In the genomic region with DNA sequence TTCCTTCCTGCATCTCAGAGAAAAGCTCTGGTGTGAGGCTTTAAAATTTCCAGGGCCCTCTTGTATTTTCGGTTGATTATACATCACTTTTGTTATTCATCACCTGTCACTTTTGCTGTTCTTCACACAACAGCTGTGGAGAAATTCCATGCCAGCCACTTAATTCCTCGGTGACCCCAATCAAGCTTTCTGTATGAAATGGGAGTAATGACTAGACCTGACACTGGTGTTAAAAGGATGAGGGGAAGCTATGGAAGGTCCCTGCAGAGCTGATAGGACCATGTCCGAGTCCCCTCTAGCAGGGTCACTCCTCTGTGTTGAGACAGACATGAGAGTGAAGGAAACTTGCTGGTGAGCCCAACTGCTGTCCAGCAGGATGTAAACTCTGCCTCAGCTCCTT, we compare ENCODE assay signal across 22 cellular contexts. TPM values are rescaled to one million over a fixed set of nuclear protein-coding genes. Genes with fewer than 3 reads are reported as not detected.
A peak's percentile ranks its signal among the peaks of the same experiment; 100 is the strongest.
DNase-seq lines count a peak whose midpoint lies in the region; ATAC-seq and TF ChIP-seq lines count a peak whose summit lies in the region.
"Had no signal": no experiment of that assay in that cellular context is flagged by ENCODE, and none has a peak within 500 bp of the region (broad histone marks: within the 10 kb centered on the region; RNA-seq: fewer than 3 reads in every experiment).

No MANE protein-coding gene starts in this region.

- no peaks in the 10 kb centered on the region for H3K9me3 ChIP-seq in tibial artery
- H3K9me3 ChIP-seq: Peyer's patch, SJSA1 had no signal

- H3K27me3 Mint-ChIP-seq in activated naive CD8-positive, alpha-beta T cell, result no peaks in the 10 kb centered on the region
- H3K27me3 Mint-ChIP-seq in activated naive CD8-positive, alpha-beta T cell treated with anti-CD3 and anti-CD28 coated beads, Interleukin-2, amount 50 U/mL, for 24 hours, result no peaks in the 10 kb centered on the region
- H3K27me3 Mint-ChIP-seq in activated B cell treated with CpG ODN at 0.5 μM for 24 hours, result no peaks in the 10 kb centered on the region
- H3K27me3 Mint-ChIP-seq in nephron progenitor cell (ENCODE audit: low read depth, poor library complexity), result no peaks in the 10 kb centered on the region
- H3K27me3 Mint-ChIP-seq in activated naive CD4-positive, alpha-beta T cell treated with anti-CD3 and anti-CD28 coated beads, Interleukin-2, amount 10 ng/mL, durations not matched to agents 7 days and 5 days, result no peaks in the 10 kb centered on the region
- H3K27me3 Mint-ChIP-seq: CD8-positive, alpha-beta memory T cell had no signal

- intact Hi-C loops in activated B cell treated with CpG ODN at 0.5 μM for 24 hours (cut with micrococcal nuclease), result no loop called here
- intact Hi-C loops in tibial artery (cut with DNase I; ENCODE audit: low total_unique reads), result no loop called here

- no peaks in the 10 kb centered on the region for H3K9me3 Mint-ChIP-seq in activated naive CD8-positive, alpha-beta T cell (ENCODE audit: low read depth)
- H3K9me3 Mint-ChIP-seq in activated naive CD8-positive, alpha-beta T cell treated with anti-CD3 and anti-CD28 coated beads, Interleukin-2, amount 50 U/mL, for 24 hours, result no peaks in the 10 kb centered on the region
- H3K9me3 Mint-ChIP-seq in activated B cell treated with CpG ODN at 0.5 μM for 24 hours (no peaks in the 10 kb centered on the region), nephron progenitor cell (no peaks in the 10 kb centered on the region)
- no peaks in the 10 kb centered on the region for H3K9me3 Mint-ChIP-seq in activated naive CD4-positive, alpha-beta T cell treated with anti-CD3 and anti-CD28 coated beads, Interleukin-2, amount 10 ng/mL, durations not matched to agents 7 days and 5 days
- H3K9me3 Mint-ChIP-seq: CD8-positive, alpha-beta memory T cell had no signal

- H3K4me1 Mint-ChIP-seq in activated naive CD8-positive, alpha-beta T cell (ENCODE audit: low read depth), result no peaks in the 10 kb centered on the region
- peaks cover 4% of the 10 kb centered on the region for H3K4me1 Mint-ChIP-seq in activated naive CD8-positive, alpha-beta T cell treated with anti-CD3 and anti-CD28 coated beads, Interleukin-2, amount 50 U/mL, for 24 hours
- H3K4me1 Mint-ChIP-seq in activated B cell treated with CpG ODN at 0.5 μM for 24 hours (peaks cover 88% of the 10 kb centered on the region), nephron progenitor cell (no peaks in the 10 kb centered on the region)
- H3K4me1 Mint-ChIP-seq in activated naive CD4-positive, alpha-beta T cell treated with anti-CD3 and anti-CD28 coated beads, Interleukin-2, amount 10 ng/mL, durations not matched to agents 7 days and 5 days, result no peaks in the 10 kb centered on the region
- H3K4me1 Mint-ChIP-seq: CD8-positive, alpha-beta memory T cell had no signal

- H3K4me3 ChIP-seq in tibial artery, result no peak overlapping the region
- H3K4me3 ChIP-seq: Peyer's patch, SJSA1 had no signal

- no peak for DNase-seq in activated naive CD8-positive, alpha-beta T cell treated with anti-CD3 and anti-CD28 coated beads, Interleukin-2, amount 50 U/mL, for 24 hours
- DNase-seq in activated B cell treated with CpG ODN at 0.5 μM for 24 hours, result no peak
- DNase-seq in nephron progenitor cell, result no peak
- DNase-seq in activated naive CD4-positive, alpha-beta T cell treated with anti-CD3 and anti-CD28 coated beads, Interleukin-2, amount 10 ng/mL, durations not matched to agents 7 days and 5 days, result no peak
- DNase-seq in tibial artery, result no peak
- DNase-seq in NK-92 treated with Interleukin-12 subunit alpha and Interleukin-12 subunit beta, amount 100 ng/mL, for 24 hours (lab: John Stamatoyannopoulos, UW), result no peak
- DNase-seq: 8988T; AML-193; Calu3; CD8-positive, alpha-beta memory T cell; DMS153; NCI-H1092; NCI-H1436; NCI-H187 treated with DMSO at 0.1 percent for 48 hours; NCI-H2227 treated with DMSO at 0.1 percent for 48 hours; NCI-H510A; NCI-H748 treated with DMSO at 0.1 percent for 48 hours; Peyer's patch had no signal

- peak overlapping the region; percentile 52 for H3K27ac Mint-ChIP-seq in activated naive CD8-positive, alpha-beta T cell
- no peak overlapping the region for H3K27ac Mint-ChIP-seq in activated naive CD8-positive, alpha-beta T cell treated with anti-CD3 and anti-CD28 coated beads, Interleukin-2, amount 50 U/mL, for 24 hours
- H3K27ac Mint-ChIP-seq in activated B cell treated with CpG ODN at 0.5 μM for 24 hours (peak overlapping the region; percentile 74), nephron progenitor cell (peak overlapping the region; percentile 14)
- H3K27ac Mint-ChIP-seq in activated naive CD4-positive, alpha-beta T cell treated with anti-CD3 and anti-CD28 coated beads, Interleukin-2, amount 10 ng/mL, durations not matched to agents 7 days and 5 days, result no peak overlapping the region

- H3K4me1 ChIP-seq in tibial artery, result peaks cover 0 to 4% (median 2%) of the 10 kb centered on the region in 4 donors
- H3K4me1 ChIP-seq: Peyer's patch, SJSA1 had no signal

- no peaks in the 10 kb centered on the region for H3K27me3 ChIP-seq in tibial artery
- H3K27me3 ChIP-seq: Peyer's patch, SJSA1 had no signal

- no peak overlapping the region for H3K27ac ChIP-seq in tibial artery
- H3K27ac ChIP-seq: C4-2B, Peyer's patch, SJSA1 had no signal

- no peak for ATAC-seq in activated naive CD8-positive, alpha-beta T cell treated with anti-CD3 and anti-CD28 coated beads, Interleukin-2, amount 50 U/mL, for 24 hours
- ATAC-seq in activated B cell treated with CpG ODN at 0.5 μM for 24 hours (ENCODE audit: low read depth), result no peak

- TF ChIP-seq CTCF in activated B cell treated with CpG ODN at 0.5 μM for 24 hours (IDR thresholded peaks at IDR 0.05) (no peak), nephron progenitor cell (IDR thresholded peaks at IDR 0.05) (no peak), tibial artery (IDR thresholded peaks at IDR 0.05) (no peak)

- no peak overlapping the region for H3K4me3 Mint-ChIP-seq in activated naive CD8-positive, alpha-beta T cell
- no peak overlapping the region for H3K4me3 Mint-ChIP-seq in activated naive CD8-positive, alpha-beta T cell treated with anti-CD3 and anti-CD28 coated beads, Interleukin-2, amount 50 U/mL, for 24 hours
- peak overlapping the region; percentile 16 for H3K4me3 Mint-ChIP-seq in activated B cell treated with CpG ODN at 0.5 μM for 24 hours
- no peak overlapping the region for H3K4me3 Mint-ChIP-seq in nephron progenitor cell
- no peak overlapping the region for H3K4me3 Mint-ChIP-seq in activated naive CD4-positive, alpha-beta T cell treated with anti-CD3 and anti-CD28 coated beads, Interleukin-2, amount 10 ng/mL, durations not matched to agents 7 days and 5 days
- H3K4me3 Mint-ChIP-seq: CD8-positive, alpha-beta memory T cell had no signal

- CTCF ChIA-PET in activated B cell treated with CpG ODN at 0.5 μM for 24 hours (lab: Charles Lee), result interaction anchor here (1.0 to 6.7 kb wide), 6 partner anchors 9 to 256 kb away, joined by 3 to 51 read pairs (median 4); no protein-coding TSS in a partner anchor
- CTCF ChIA-PET in activated naive CD4-positive, alpha-beta T cell treated with anti-CD3 and anti-CD28 coated beads, Interleukin-2, amount 10 ng/mL, durations not matched to agents 7 days and 5 days (lab: Charles Lee), result interaction anchor here (1.3 to 2.2 kb wide), 4 partner anchors 10 to 257 kb away, joined by 3 to 9 read pairs (median 4); no protein-coding TSS in a partner anchor

- POLR2A ChIA-PET in activated B cell treated with CpG ODN at 0.5 μM for 24 hours (lab: Charles Lee), result interaction anchor here (0.6 to 1.5 kb wide), 3 partner anchors 127 to 246 kb away, joined by 3 to 5 read pairs (median 3); no protein-coding TSS in a partner anchor

- H3K36me3 ChIP-seq in tibial artery, result peaks cover 83 to 91% (median 86%) of the 10 kb centered on the region in 3 donors

- peaks cover 3% of the 10 kb centered on the region for H3K36me3 Mint-ChIP-seq in activated naive CD8-positive, alpha-beta T cell
- peaks cover 9% of the 10 kb centered on the region for H3K36me3 Mint-ChIP-seq in activated naive CD8-positive, alpha-beta T cell treated with anti-CD3 and anti-CD28 coated beads, Interleukin-2, amount 50 U/mL, for 24 hours (ENCODE audit: low read depth)
- H3K36me3 Mint-ChIP-seq in activated B cell treated with CpG ODN at 0.5 μM for 24 hours (ENCODE audit: low read depth) (peaks cover 70% of the 10 kb centered on the region), nephron progenitor cell (ENCODE audit: low read depth) (peaks cover 83% of the 10 kb centered on the region)
- peaks cover 37% of the 10 kb centered on the region for H3K36me3 Mint-ChIP-seq in activated naive CD4-positive, alpha-beta T cell treated with anti-CD3 and anti-CD28 coated beads, Interleukin-2, amount 10 ng/mL, durations not matched to agents 7 days and 5 days

RNA-seq across cellular contexts. Expression of a gene that starts 59.7 kb away (rescaled TPM):
- 0.95 and 1.6 TPM in 2 replicates for total RNA-seq in activated B cell treated with CpG ODN at 0.5 μM for 24 hours
- total RNA-seq: Daoy, SJSA1 had no signal

Comparison
In these comparisons a context has a peak if more than half of its experiments do, and no peak if none do; other contexts are left out.
1. H3K27ac Mint-ChIP-seq: peak in activated naive CD8-positive, alpha-beta T cell (single experiment), activated B cell treated with CpG ODN at 0.5 μM for 24 hours (single experiment) and nephron progenitor cell (single experiment); none in activated naive CD8-positive, alpha-beta T cell treated with anti-CD3 and anti-CD28 coated beads, Interleukin-2, amount 50 U/mL, for 24 hours (single experiment) and activated naive CD4-positive, alpha-beta T cell treated with anti-CD3 and anti-CD28 coated beads, Interleukin-2, amount 10 ng/mL, durations not matched to agents 7 days and 5 days (single experiment).